16 cellular contexts compared by ENCODE assay signal in genomic region chr4:73832651-73833237, GRCh38. TPM values are rescaled to one million over a fixed set of nuclear protein-coding genes. Genes with fewer than 3 reads are reported as not detected.
A peak's percentile ranks its signal among the peaks of the same experiment; 100 is the strongest.
DNase-seq lines count a peak whose midpoint lies in the region; ATAC-seq and TF ChIP-seq lines count a peak whose summit lies in the region.
"Had no signal": no experiment of that assay in that cellular context is flagged by ENCODE, and none has a peak within 500 bp of the region (broad histone marks: within the 10 kb centered on the region; RNA-seq: fewer than 3 reads in every experiment).

No MANE protein-coding gene starts in this region.

- no peak overlapping the region for H4K8ac ChIP-seq in trophoblast cell (ENCODE audit: low read depth, low read length)

- H3K79me1 ChIP-seq in trophoblast cell (ENCODE audit: low read length), result no peaks in the 10 kb centered on the region

- no peaks in the 10 kb centered on the region for H3K9me3 ChIP-seq in osteoblast (ENCODE audit: low read depth, low read length)
- H3K9me3 ChIP-seq in trophoblast cell (ENCODE audit: insufficient read depth, low read depth, low read length), result no peaks in the 10 kb centered on the region

- H2BK5ac ChIP-seq in trophoblast cell (ENCODE audit: low read depth, low read length, poor library complexity), result no peak overlapping the region

- no peaks in the 10 kb centered on the region for H4K20me1 ChIP-seq in GM23338 (replicated peaks; ENCODE audit: insufficient read depth)
- no peaks in the 10 kb centered on the region for H4K20me1 ChIP-seq in osteoblast (ENCODE audit: insufficient read depth, low read length)

- no peak overlapping the region for H2AK5ac ChIP-seq in trophoblast cell (ENCODE audit: low read length)

- no peak for ATAC-seq in GM23338
- ATAC-seq in HG03571 (IDR thresholded peaks at IDR 0.05; ENCODE audit: unreplicated experiment), result no peak
- ATAC-seq: activated T-cell treated with anti-CD3 and anti-CD28 coated beads, Interleukin-2, amount 50 U/mL, for 4 hours had no signal

- H3K27me3 ChIP-seq in GM23338 (ENCODE audit: insufficient read depth) (peaks cover 9% of the 10 kb centered on the region), osteoblast (ENCODE audit: insufficient read depth, low read length) (no peaks in the 10 kb centered on the region), trophoblast cell (ENCODE audit: insufficient read depth, low read length) (no peaks in the 10 kb centered on the region)

- H3K27ac Mint-ChIP-seq in GM23338, result no peak overlapping the region
- H3K27ac Mint-ChIP-seq: progenitor cell of endocrine pancreas had no signal

- no peak overlapping the region for H2BK120ac ChIP-seq in trophoblast cell (ENCODE audit: insufficient read depth, low read length, poor library complexity)

- no peak for TF ChIP-seq CTCF in GM23338 (conservative IDR thresholded peaks at IDR 0.05; ENCODE audit: low read depth in 2 of 2)
- TF ChIP-seq CTCF in osteoblast (IDR thresholded peaks at IDR 0.05; ENCODE audit: extremely low read depth, low read depth, low read length), result no peak

- H3K79me2 ChIP-seq in GM23338 (replicated peaks; ENCODE audit: insufficient read depth) (no peaks in the 10 kb centered on the region), osteoblast (ENCODE audit: insufficient read depth, low read length) (no peaks in the 10 kb centered on the region), trophoblast cell (ENCODE audit: control insufficient read depth, insufficient read depth, low read length, poor library complexity) (no peaks in the 10 kb centered on the region)
- H3K79me2 ChIP-seq: hepatocyte had no signal

- no peak overlapping the region for H3K18ac ChIP-seq in trophoblast cell (ENCODE audit: low read length)

- H3K27me3 Mint-ChIP-seq in GM23338 (ENCODE audit: insufficient read depth, low read depth, poor library complexity), result peaks cover 9% of the 10 kb centered on the region

- H3K4me2 ChIP-seq in GM23338, result no peak overlapping the region
- H3K4me2 ChIP-seq in osteoblast (ENCODE audit: insufficient read depth, low read length), result no peak overlapping the region
- H3K4me2 ChIP-seq in trophoblast cell (ENCODE audit: low read length), result no peak overlapping the region
- H3K4me2 ChIP-seq: hepatocyte had no signal

- no peak overlapping the region for H4K91ac ChIP-seq in trophoblast cell (ENCODE audit: low read depth, low read length)

- no peak overlapping the region for H3K4me3 Mint-ChIP-seq in GM23338
- H3K4me3 Mint-ChIP-seq: activated T-cell treated with anti-CD3 and anti-CD28 coated beads, Interleukin-2, amount 50 U/mL, for 4 hours had no signal

- peaks cover 2% of the 10 kb centered on the region; the same call in 2 of the 3 replicates for H3K9me3 Mint-ChIP-seq in GM23338

- no peak overlapping the region for H4K12ac ChIP-seq in trophoblast cell (ENCODE audit: low read depth, low read length)

- no peak overlapping the region for H3K9ac ChIP-seq in trophoblast cell (ENCODE audit: low read length)

- no CpG with 5 or more reads among the region's 1 CpG for WGBS in trophoblast cell (ENCODE audit: extremely low coverage, insufficient coverage, insufficient read length)

- H2BK12ac ChIP-seq in trophoblast cell (ENCODE audit: low read length), result no peak overlapping the region

- no peaks in the 10 kb centered on the region for H3K36me3 Mint-ChIP-seq in GM23338 (ENCODE audit: low read depth)

- H2AFZ ChIP-seq in GM23338 (peak overlapping the region; percentile 45; the same call in 1 of the 2 replicates), osteoblast (ENCODE audit: low read length) (no peak overlapping the region), trophoblast cell (ENCODE audit: insufficient read depth, low read length, poor library complexity) (no peak overlapping the region)
- H2AFZ ChIP-seq: hepatocyte had no signal

- peaks cover 5% of the 10 kb centered on the region; the same call in 1 of the 3 replicates for H3K4me1 Mint-ChIP-seq in GM23338

- no peak for TF ChIP-seq POLR2A in erythroblast (IDR thresholded peaks at IDR 0.05; ENCODE audit: low read length)

- H3K14ac ChIP-seq in trophoblast cell (ENCODE audit: low read length), result no peak overlapping the region

- no peak overlapping the region for H3K4ac ChIP-seq in trophoblast cell (ENCODE audit: low read depth, low read length)

- H3F3A ChIP-seq in GM23338 (replicated peaks; ENCODE audit: low read depth), result no peaks in the 10 kb centered on the region

- H3K9me2 ChIP-seq in GM23338 (ENCODE audit: insufficient read depth), result 0 out of 2 replicates have a peak, but pooled peaks cover 6% of the 10 kb centered on the region

- H3K23ac ChIP-seq in trophoblast cell (ENCODE audit: low read length), result no peak overlapping the region

- no peaks in the 10 kb centered on the region for H3K4me1 ChIP-seq in GM23338 (ENCODE audit: insufficient read depth)
- H3K4me1 ChIP-seq in osteoblast (ENCODE audit: insufficient read depth, low read length), result peaks cover 32% of the 10 kb centered on the region
- peaks cover 5 to 9% of the 10 kb centered on the region in 2 experiments for H3K4me1 ChIP-seq in trophoblast cell (ENCODE audit: control insufficient read depth in 1 of 2, insufficient read depth in 2 of 2, low read length in 2 of 2)

- H3K36me3 ChIP-seq in GM23338 (ENCODE audit: insufficient read depth) (no peaks in the 10 kb centered on the region), osteoblast (ENCODE audit: insufficient read depth, low read length) (no peaks in the 10 kb centered on the region), trophoblast cell (ENCODE audit: control insufficient read depth in 1 of 2, insufficient read depth in 2 of 2, low read length in 2 of 2) (no peaks in the 10 kb centered on the region)

- H3K4me3 ChIP-seq in GM23338, result no peak overlapping the region
- no peak overlapping the region for H3K4me3 ChIP-seq in osteoblast (ENCODE audit: insufficient read depth, low read length)
- no peak overlapping the region for H3K4me3 ChIP-seq in trophoblast cell (ENCODE audit: low read depth, low read length)
- H3K4me3 ChIP-seq: hepatocyte had no signal

- DNase-seq in GM23338 (ENCODE audit: low spot score), result no peak
- DNase-seq in RPMI7951 (ENCODE audit: low read depth), result peak; percentile 67
- peak; percentile 35 to 49 for DNase-seq in erythroblast (lab: John Stamatoyannopoulos, UW)
- DNase-seq in osteoblast (ENCODE audit: insufficient read length, low spot score, missing footprints), result no peak
- DNase-seq in NCI-H1105 (lab: John Stamatoyannopoulos, UW), result no peak
- no peak for DNase-seq in trophoblast cell
- DNase-seq in DMS 273 treated with DMSO at 0.1 percent for 48 hours (lab: John Stamatoyannopoulos, UW), result no peak
- DNase-seq: activated CD4-positive, alpha-beta T cell treated with anti-CD3 and anti-CD28 coated beads, Interleukin-2, amount 50 U/mL, for 1 hour; activated T-cell treated with anti-CD3 and anti-CD28 coated beads, Interleukin-2, amount 50 U/mL, for 4 hours; cerebellar nuclear complex; NCI-H2107; NCI-H82; T-helper 2 cell had no signal

- H3K27ac ChIP-seq in GM23338 (ENCODE audit: low read depth) (no peak overlapping the region), osteoblast (ENCODE audit: low read depth, low read length) (peak overlapping the region; percentile 59), trophoblast cell (ENCODE audit: low read depth, low read length) (no peak overlapping the region)
- H3K27ac ChIP-seq: hepatocyte had no signal

TF ChIP-seq in GM23338, 12 proteins besides CTCF, POLR2A, EP300 and RAD21 (continues in another document):
- no peak for TF ChIP-seq STAT1 (IDR thresholded peaks at IDR 0.05; ENCODE audit: unreplicated experiment)
- no peak for TF ChIP-seq CREB1 (CRISPR knock-in tag; IDR thresholded peaks at IDR 0.05; ENCODE audit: low read depth)
- TF ChIP-seq ZNF331 (CRISPR knock-in tag; IDR thresholded peaks at IDR 0.05; ENCODE audit: low read depth), result no peak
- TF ChIP-seq ZNF114 (CRISPR knock-in tag; IDR thresholded peaks at IDR 0.05), result no peak
- TF ChIP-seq EZH2phosphoT487 (IDR thresholded peaks at IDR 0.05; ENCODE audit: unreplicated experiment), result no peak
- no peak for TF ChIP-seq POLR2AphosphoS5 (IDR thresholded peaks at IDR 0.05; ENCODE audit: low read depth)
- no peak for TF ChIP-seq EZH2 (IDR thresholded peaks at IDR 0.05; ENCODE audit: low read depth, unreplicated experiment)
- TF ChIP-seq JUNB (IDR thresholded peaks at IDR 0.05; ENCODE audit: unreplicated experiment), result no peak
- no peak for TF ChIP-seq NANOG (IDR thresholded peaks at IDR 0.05; ENCODE audit: borderline replicate concordance)

RNA-seq across cellular contexts. Expression of gene CXCL6, which starts 3.7 kb away (rescaled TPM):
- 7.2 and 9.5 TPM in 2 replicates for total RNA-seq in GM23338 (2014; rRNA removed; shearing (Covaris generic))
- 11.8 and 14.7 TPM in 2 replicates for polyA plus RNA-seq in GM23338 (2016; fragmentation: Nextera tagmentation; extraction: Ambion mirVana)
- not detected in 2 replicates for total RNA-seq in RPMI7951 (2014; rRNA removed; shearing (Covaris generic))
- total RNA-seq in osteoblast, result 1.1 TPM in 1 of 2 replicates, not detected in the other
- not detected in 2 replicates for polyA plus RNA-seq in trophoblast cell (2013)
- total RNA-seq: activated T-cell treated with anti-CD3 and anti-CD28 coated beads, Interleukin-2, amount 50 U/mL, for 4 hours had no signal

RNA-seq across cellular contexts. Expression of gene PF4V1, which starts 20.4 kb away (rescaled TPM):
- 0.66 TPM in 1 of 2 replicates, not detected in the other for total RNA-seq in GM23338 (2014; rRNA removed; shearing (Covaris generic))
- 1.7 TPM in 1 of 2 replicates, not detected in the other for polyA plus RNA-seq in GM23338 (2016; fragmentation: Nextera tagmentation; extraction: Ambion mirVana)
- 0.72 TPM in 1 of 2 replicates, not detected in the other for total RNA-seq in RPMI7951 (2014; rRNA removed; shearing (Covaris generic))
- total RNA-seq in osteoblast, result not detected in 2 replicates
- polyA plus RNA-seq in trophoblast cell (2013), result not detected in 2 replicates
- total RNA-seq: activated T-cell treated with anti-CD3 and anti-CD28 coated beads, Interleukin-2, amount 50 U/mL, for 4 hours; hepatocyte; progenitor cell of endocrine pancreas had no signal
- polyA plus RNA-seq: hepatocyte had no signal

RNA-seq across cellular contexts. Expression of gene CXCL1, which starts 36.4 kb away (rescaled TPM):
- 1.6 and 1.9 TPM in 2 replicates for total RNA-seq in GM23338 (2014; rRNA removed; shearing (Covaris generic))
- polyA plus RNA-seq in GM23338 (2016; fragmentation: Nextera tagmentation; extraction: Ambion mirVana), result 2.1 and 2.5 TPM in 2 replicates
- total RNA-seq in RPMI7951 (2014; rRNA removed; shearing (Covaris generic)), result 21.0 and 24.3 TPM in 2 replicates
- 0.29 and 4.7 TPM in 2 replicates for total RNA-seq in osteoblast
- 0.25 and 0.31 TPM in 2 replicates for polyA plus RNA-seq in trophoblast cell (2013)
- total RNA-seq: activated T-cell treated with anti-CD3 and anti-CD28 coated beads, Interleukin-2, amount 50 U/mL, for 4 hours had no signal

Comparison
In these comparisons a context has a peak if more than half of its experiments do, and no peak if none do; other contexts are left out.
1. DNase-seq: peak in RPMI7951 (single experiment) and erythroblast (2 of 2); none in GM23338 (single experiment), osteoblast (single experiment), NCI-H1105 (single experiment), trophoblast cell (0 of 2) and DMS 273 treated with DMSO at 0.1 percent for 48 hours (single experiment).